20 cellular contexts compared by ENCODE assay signal in genomic region chrX:20432048-20432447, GRCh38.
DNase-seq lines count a peak whose midpoint lies in the region; ATAC-seq, FAIRE-seq and TF ChIP-seq lines count a peak whose summit lies in the region.
"Had no signal": no experiment of that assay in that cellular context is flagged by ENCODE, and none has a peak within 500 bp of the region (broad histone marks: within the 10 kb centered on the region; RNA-seq: fewer than 3 reads in every experiment).

No MANE protein-coding gene starts in this region.

- H3K14ac ChIP-seq in IMR-90 (replicated peaks; ENCODE audit: low read depth, low read length) = no peak overlapping the region

- H4K20me1 ChIP-seq in IMR-90 (ENCODE audit: insufficient read depth, low read length) (no peaks in the 10 kb centered on the region), GM12878 (ENCODE audit: control insufficient read depth, insufficient read depth) (no peaks in the 10 kb centered on the region)

- no peak overlapping the region for H2AK5ac ChIP-seq in IMR-90 (ENCODE audit: low read depth, low read length)

- TF ChIP-seq EP300 in GM12878 (IDR thresholded peaks at IDR 0.05; ENCODE audit: borderline replicate concordance in 1 of 2, control insufficient read depth in 1 of 2, low read depth in 2 of 2, low read length in 2 of 2) = no peak

- CTCF ChIA-PET in IMR-90 (lab: Yijun Ruan, JAX) (no interaction called here), GM12878 (lab: Yijun Ruan, JAX) (interaction anchor here (0.7 to 1.3 kb wide), 3 partner anchors 39 to 613 kb away, joined by 3 to 4 read pairs (median 3); no protein-coding TSS in a partner anchor)

- H3K36me3 ChIP-seq in IMR-90 (ENCODE audit: control insufficient read depth, insufficient read depth, low read length) (no peaks in the 10 kb centered on the region), GM12878 (ENCODE audit: control insufficient read depth in 2 of 2, insufficient read depth in 2 of 2, low read length in 1 of 2) (no peaks in the 10 kb centered on the region), testis (ENCODE audit: low read depth, missing control alignments) (no peaks in the 10 kb centered on the region)
- H3K36me3 ChIP-seq: heart right ventricle, MG63, SJCRH30, thoracic aorta had no signal

- WGBS in IMR-90 (ENCODE audit: extremely low coverage in 2 of 2, insufficient read length in 1 of 2), 2 experiments = 30% methylated on average over 2 of the region's 3 CpGs; no CpG with 5 or more reads in 1 of the 2 experiments
- WGBS in GM12878 (ENCODE audit: insufficient coverage, insufficient replicate concordance, low lambda C conversion rate, missing lambda C conversion rate) = 34% methylated on average over 3 of the region's 3 CpGs
- 81 to 88% methylated on average over 3 of the region's 3 CpGs for WGBS in testis, 2 donors

- no peak overlapping the region for H2AK9ac ChIP-seq in IMR-90 (replicated peaks; ENCODE audit: low read depth, low read length, poor library complexity)

- RAD21 ChIA-PET in GM12878 (lab: Charles Lee; ENCODE audit: unreplicated experiment) = no interaction called here

- H4K91ac ChIP-seq in IMR-90 (ENCODE audit: insufficient read depth, low read depth, low read length) = no peak overlapping the region

- SMC1A ChIA-PET in GM12878 (lab: Charles Lee; ENCODE audit: uncharacterized antibody, unreplicated experiment) = interaction anchor here (3.9 kb wide), 1 partner anchor 13 kb away, joined by 9 read pairs; no protein-coding TSS in a partner anchor

- no peaks in the 10 kb centered on the region for H3K79me2 ChIP-seq in GM12878 (ENCODE audit: control insufficient read depth, insufficient read depth, low read length)

- H4K5ac ChIP-seq in IMR-90 (ENCODE audit: low read depth, low read length) = no peak overlapping the region

- no peak for TF ChIP-seq RAD21 in IMR-90 (IDR thresholded peaks at IDR 0.05; ENCODE audit: low read length)
- no peak for TF ChIP-seq RAD21 in GM12878 (IDR thresholded peaks at IDR 0.05; ENCODE audit: insufficient read depth, low read depth, low read length)

- H3K56ac ChIP-seq in IMR-90 (ENCODE audit: extremely low read depth, insufficient read depth, low read length) = no peak overlapping the region

- intact Hi-C loops in IMR-90 (cut with micrococcal nuclease) (no loop called here), GM12878 (cut with micrococcal nuclease; ENCODE audit: unreplicated experiment) (no loop called here), testis (cut with DNase I; ENCODE audit: low total_unique reads) (no loop called here)

- BruUV-seq in IMR-90 (replicated peaks; lab: Mats Ljungman, UMichigan) (no TSS peak), GM12878 (replicated peaks; lab: Mats Ljungman, UMichigan) (no TSS peak)

- H2BK15ac ChIP-seq in IMR-90 (ENCODE audit: low read depth, low read length) = no peak overlapping the region

- H3K18ac ChIP-seq in IMR-90 (ENCODE audit: low read depth, low read length) = no peak overlapping the region

- H3K27me3 ChIP-seq in IMR-90 (ENCODE audit: control insufficient read depth, insufficient read depth, low read length) (peaks cover 3% of the 10 kb centered on the region; the same call in 1 of the 2 replicates), GM12878 (replicated peaks in 1 of 2; ENCODE audit: control insufficient read depth in 2 of 2, insufficient read depth in 2 of 2, low read length in 1 of 2) (no peaks in the 10 kb centered on the region), testis (no peaks in the 10 kb centered on the region)
- H3K27me3 ChIP-seq: MG63, SJCRH30 had no signal

- no peak overlapping the region for H3K23ac ChIP-seq in IMR-90 (ENCODE audit: low read depth, low read length)

- H4K8ac ChIP-seq in IMR-90 (ENCODE audit: low read depth in 2 of 2, low read length in 2 of 2) = 0 out of 4 replicates have a peak overlapping the region, but pooled peaks of 1 of the 2 experiments have one; percentile 20

- POLR2A ChIA-PET in IMR-90 (lab: Charles Lee; ENCODE audit: unreplicated experiment) = no interaction called here
- POLR2A ChIA-PET in GM12878 (lab: Charles Lee) = interaction anchor here (0.5 kb wide), 1 partner anchor 207 kb away, joined by 3 read pairs; no protein-coding TSS in a partner anchor

- H3K9ac ChIP-seq in IMR-90 (ENCODE audit: low read depth, low read length) = no peak overlapping the region
- no peak overlapping the region for H3K9ac ChIP-seq in GM12878 (ENCODE audit: control insufficient read depth, insufficient read depth, low read length)

- dilution Hi-C loops in IMR-90 (cut with HindIII; ENCODE audit: low sequenced_read_pairs, unreplicated experiment) = no loop called here

- no peak for FAIRE-seq in GM12878 (lab: Jason Lieb, UNC)

- TF ChIP-seq CTCF in IMR-90 (conservative IDR thresholded peaks at IDR 0.05; ENCODE audit: low read depth, low read length) (no peak), GM12878 (IDR thresholded peaks at IDR 0.05 in 2 of 3, conservative IDR thresholded peaks at IDR 0.05 in 1 of 3; ENCODE audit: control insufficient read depth in 2 of 3, extremely low read depth in 1 of 3, insufficient read depth in 1 of 3, low read depth in 3 of 3, low read length in 3 of 3) (no peak), testis (IDR thresholded peaks at IDR 0.05) (no peak)

- H3K4me1 ChIP-seq in IMR-90 (ENCODE audit: control insufficient read depth, insufficient read depth, low read length) (no peaks in the 10 kb centered on the region; the same call in 1 of the 2 replicates), GM12878 (ENCODE audit: control insufficient read depth, insufficient read depth, low read length) (peaks cover 4% of the 10 kb centered on the region; the same call in 1 of the 2 replicates), testis (no peaks in the 10 kb centered on the region)
- H3K4me1 ChIP-seq: SJCRH30 had no signal

- H3K4ac ChIP-seq in IMR-90 (ENCODE audit: low read depth, low read length) = no peak overlapping the region

- no peaks in the 10 kb centered on the region for H3K9me3 ChIP-seq in IMR-90 (ENCODE audit: control insufficient read depth, insufficient read depth, low read length)
- H3K9me3 ChIP-seq in GM12878 (replicated peaks; ENCODE audit: control insufficient read depth, insufficient read depth, low read length) = no peaks in the 10 kb centered on the region
- no peaks in the 10 kb centered on the region for H3K9me3 ChIP-seq in testis
- H3K9me3 ChIP-seq: heart right ventricle, MG63, SJCRH30, thoracic aorta had no signal

- no peak overlapping the region for H2BK5ac ChIP-seq in IMR-90 (ENCODE audit: low read depth, low read length, poor library complexity, severe bottlenecking)

- in situ Hi-C loops in IMR-90 (cut with MboI; ENCODE audit: low sequenced_read_pairs) (no loop called here), GM12878 (cut with MboI) (no loop called here)

- no peak overlapping the region for H2BK120ac ChIP-seq in IMR-90 (ENCODE audit: low read depth, low read length)

- H3K79me1 ChIP-seq in IMR-90 (ENCODE audit: low read depth in 1 of 2, low read length in 2 of 2) = no peaks in the 10 kb centered on the region

- TF ChIP-seq POLR2A in IMR-90 (IDR thresholded peaks at IDR 0.05; ENCODE audit: low read depth, low read length) = no peak
- TF ChIP-seq POLR2A in GM12878 (IDR thresholded peaks at IDR 0.05; ENCODE audit: low read depth, low read length) = no peak
- TF ChIP-seq POLR2A in testis (IDR thresholded peaks at IDR 0.05) = no peak

- H3K27ac ChIP-seq in IMR-90 (ENCODE audit: insufficient read depth, low read length) (no peak overlapping the region), GM12878 (ENCODE audit: control insufficient read depth, insufficient read depth) (no peak overlapping the region), testis (no peak overlapping the region)
- H3K27ac ChIP-seq: heart right ventricle, SJCRH30, thoracic aorta had no signal

- H3K4me3 ChIP-seq in IMR-90 (ENCODE audit: insufficient read depth, low read depth, low read length) = no peak overlapping the region
- H3K4me3 ChIP-seq in GM12878 = 0 out of 2 replicates have a peak overlapping the region, but pooled peaks have one; percentile 5
- no peak overlapping the region for H3K4me3 ChIP-seq in testis
- H3K4me3 ChIP-seq: heart right ventricle, MG63, SJCRH30, thoracic aorta had no signal

- H2BK20ac ChIP-seq in IMR-90 (ENCODE audit: low read depth, low read length) = no peak overlapping the region

- H3K4me2 ChIP-seq in IMR-90 (ENCODE audit: low read depth, low read length) (no peak overlapping the region), GM12878 (ENCODE audit: control insufficient read depth, insufficient read depth) (no peak overlapping the region)

- peak; percentile 68; the same call in 1 of the 2 replicates for ATAC-seq in IMR-90 (ENCODE audit: low read depth)
- no peak for ATAC-seq in GM12878
- ATAC-seq: activated T-helper 17 cell treated with anti-CD3 and anti-CD28 coated beads, Interleukin-2, amount 50 U/mL, for 72 hours; heart right ventricle had no signal

- 0 out of 2 replicates have a peak, but pooled peaks cover 2% of the 10 kb centered on the region for H3K9me1 ChIP-seq in IMR-90 (ENCODE audit: insufficient read depth, low read length)

- DNase-seq in COLO829 (ENCODE audit: low spot score) (peak; percentile 15), IMR-90 (peak; percentile 59), GM12878 (ENCODE audit: low read depth, low spot score) (no peak), kidney glomerular epithelial cell (lab: John Stamatoyannopoulos, UW) (peak; percentile 33), NCI-H446 (lab: John Stamatoyannopoulos, UW) (no peak), activated gamma-delta T cell treated with Interleukin-2 at 50 U/mL for 16 hours (no peak), testis (no peak)
- no peak for DNase-seq in stimulated activated CD4-positive, alpha-beta T cell treated with anti-CD3 and anti-CD28 coated beads, Interleukin-2, amount 100 ng/mL, for 48 hours
- DNase-seq: activated naive CD8-positive, alpha-beta T cell treated with anti-CD3 and anti-CD28 coated beads, Interleukin-2, amount 10 ng/mL, durations not matched to agents 7 days and 5 days; AML-193; caudate nucleus; DND-41; heart right ventricle; MG63; NCI-H1436 treated with DMSO at 0.1 percent for 48 hours; NCI-H2171; nucleus accumbens; SJCRH30 had no signal

- H2AFZ ChIP-seq in IMR-90 (replicated peaks; ENCODE audit: low read length, poor library complexity) = no peak overlapping the region
- H2AFZ ChIP-seq in GM12878 (ENCODE audit: control insufficient read depth, low read depth, low read length) = no peak overlapping the region

TF ChIP-seq in IMR-90, 13 proteins besides CTCF, POLR2A, EP300 and RAD21:
- TF ChIP-seq BHLHE40 (IDR thresholded peaks at IDR 0.05; ENCODE audit: low read depth, low read length) (no peak), MAFK (IDR thresholded peaks at IDR 0.05; ENCODE audit: low read depth, low read length) (peak; percentile 97)

TF ChIP-seq in GM12878, 131 proteins besides CTCF, POLR2A, EP300 and RAD21:
- TF ChIP-seq FOXK2 (IDR thresholded peaks at IDR 0.05) = no peak
- no peak for TF ChIP-seq NR2C2 (IDR thresholded peaks at IDR 0.05; ENCODE audit: borderline replicate concordance, control insufficient read depth, insufficient read length, low read depth)
- TF ChIP-seq RBBP5 (conservative IDR thresholded peaks at IDR 0.05) = no peak
- TF ChIP-seq MTA3 (IDR thresholded peaks at IDR 0.05; ENCODE audit: borderline replicate concordance, low read length) = no peak

Comparison
In these comparisons a context has a peak if more than half of its experiments do, and no peak if none do; other contexts are left out.
1. DNase-seq: peak in COLO829 (single experiment), IMR-90 (single experiment) and kidney glomerular epithelial cell (single experiment); none in GM12878 (single experiment), NCI-H446 (0 of 2), activated gamma-delta T cell treated with Interleukin-2 at 50 U/mL for 16 hours (single experiment), testis (single experiment) and stimulated activated CD4-positive, alpha-beta T cell treated with anti-CD3 and anti-CD28 coated beads, Interleukin-2, amount 100 ng/mL, for 48 hours (0 of 2).